Comparison of ENCODE assay signal across 12 cellular contexts in the genomic region with DNA sequence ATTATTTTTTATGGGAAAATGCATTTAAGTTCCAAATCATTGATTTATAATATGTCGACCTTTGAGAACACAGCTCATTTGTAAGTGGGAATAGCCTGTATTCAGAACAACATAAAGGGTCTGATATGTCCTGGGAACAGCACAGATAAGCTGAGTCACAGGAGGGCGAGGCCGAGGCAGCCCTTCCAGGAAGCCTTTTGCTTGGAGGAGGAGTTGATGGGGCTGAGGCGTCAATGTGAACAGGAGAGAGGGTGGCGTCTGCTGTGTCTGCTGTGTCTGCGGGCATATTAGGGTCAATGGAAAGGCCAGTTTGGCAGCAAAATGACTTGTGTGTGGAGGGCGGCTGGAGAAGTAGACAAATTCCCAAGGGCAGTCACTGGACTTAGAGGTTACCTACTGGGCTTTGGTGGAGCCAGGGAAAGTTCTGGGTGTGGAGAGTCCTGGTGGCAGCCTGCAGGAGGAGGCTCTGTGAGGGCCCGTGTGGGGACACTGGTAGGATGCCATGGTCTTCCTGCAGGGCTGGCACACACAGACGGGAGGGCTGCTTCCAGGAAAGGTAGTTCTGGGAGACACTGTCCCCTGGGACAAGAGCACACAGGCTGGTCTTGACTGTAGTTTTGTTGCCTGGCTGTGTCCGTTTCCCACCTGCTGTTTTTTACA.
DNase-seq lines count a peak whose midpoint lies in the region; ATAC-seq, FAIRE-seq and TF ChIP-seq lines count a peak whose summit lies in the region.
"Had no signal": no experiment of that assay in that cellular context is flagged by ENCODE, and none has a peak within 500 bp of the region (broad histone marks: within the 10 kb centered on the region; RNA-seq: fewer than 3 reads in every experiment).

No MANE protein-coding gene starts in this region.

- no peak overlapping the region for H2BK5ac ChIP-seq in trophoblast cell (ENCODE audit: low read depth, low read length, poor library complexity)

- no peak overlapping the region for H2BK12ac ChIP-seq in trophoblast cell (ENCODE audit: low read length)

- no peak overlapping the region for H4K8ac ChIP-seq in trophoblast cell (ENCODE audit: low read depth, low read length)

- H4K12ac ChIP-seq in trophoblast cell (ENCODE audit: low read depth, low read length) = no peak overlapping the region

- H3K14ac ChIP-seq in trophoblast cell (ENCODE audit: low read length) = no peak overlapping the region

- no peak overlapping the region for H3K4me3 ChIP-seq in fibroblast of lung (replicated peaks in 1 of 4; ENCODE audit: control extremely low read depth in 1 of 4, insufficient read depth in 1 of 4, low read depth in 3 of 4, low read length in 4 of 4)
- no peak overlapping the region for H3K4me3 ChIP-seq in trophoblast cell (ENCODE audit: low read depth, low read length)

- no peaks in the 10 kb centered on the region for H4K20me1 ChIP-seq in fibroblast of lung (ENCODE audit: control insufficient read depth, extremely low read depth, insufficient read depth, low read length)

- TF ChIP-seq CTCF in fibroblast of lung (conservative IDR thresholded peaks at IDR 0.05 in 1 of 2, IDR thresholded peaks at IDR 0.05 in 1 of 2; ENCODE audit: low read depth in 1 of 2, low read length in 2 of 2) = no peak

- H3K9ac ChIP-seq in fibroblast of lung (ENCODE audit: insufficient read depth, low read length) (no peak overlapping the region), trophoblast cell (ENCODE audit: low read length) (no peak overlapping the region)

- no peaks in the 10 kb centered on the region for H3K9me3 ChIP-seq in fibroblast of lung (ENCODE audit: control insufficient read depth, insufficient read depth, low read depth, low read length)
- no peaks in the 10 kb centered on the region for H3K9me3 ChIP-seq in trophoblast cell (ENCODE audit: insufficient read depth, low read depth, low read length)

- peak; percentile 83 for DNase-seq in Caki2 (ENCODE audit: low read depth)
- peak; percentile 44 for DNase-seq in RCC 7860 (ENCODE audit: low spot score)
- peak; percentile 78 to 93 for DNase-seq in fibroblast of lung (ENCODE audit: low read depth in 2 of 2)
- peak; percentile 67 to 71 for DNase-seq in trophoblast cell
- no peak for DNase-seq in NCI-H524 (lab: John Stamatoyannopoulos, UW)
- no peak for DNase-seq in NCI-H1694 treated with DMSO at 0.1 percent for 48 hours (lab: John Stamatoyannopoulos, UW)
- no peak for DNase-seq in stimulated activated naive CD4-positive, alpha-beta T cell treated with Interleukin-2 at 50 U/mL for 16 hours (lab: John Stamatoyannopoulos, UW)
- DNase-seq: activated T-cell treated with anti-CD3 and anti-CD28 coated beads for 4 hours, NCI-H774, T-helper 2 cell had no signal

- no peak for ATAC-seq in HG03354 (IDR thresholded peaks at IDR 0.05; ENCODE audit: poor library complexity, severe bottlenecking, unreplicated experiment)

- no peak overlapping the region for H2AK5ac ChIP-seq in trophoblast cell (ENCODE audit: low read length)

- no peak overlapping the region for H3K18ac ChIP-seq in trophoblast cell (ENCODE audit: low read length)

- H3K4me1 ChIP-seq in fibroblast of lung (ENCODE audit: control insufficient read depth, extremely low read depth, insufficient read depth, low read length) (peaks cover 17% of the 10 kb centered on the region), trophoblast cell (ENCODE audit: control insufficient read depth in 1 of 2, insufficient read depth in 2 of 2, low read length in 2 of 2) (peaks cover 18 to 24% of the 10 kb centered on the region in 2 experiments)

- no peak for FAIRE-seq in RCC 7860 (lab: Jason Lieb, UNC)
- FAIRE-seq: GM12891 had no signal

- no peak overlapping the region for H3K4ac ChIP-seq in trophoblast cell (ENCODE audit: low read depth, low read length)

- H3K36me3 ChIP-seq in fibroblast of lung (ENCODE audit: control insufficient read depth, insufficient read depth, low read length) (no peaks in the 10 kb centered on the region), trophoblast cell (ENCODE audit: control insufficient read depth in 1 of 2, insufficient read depth in 2 of 2, low read length in 2 of 2) (no peaks in the 10 kb centered on the region)

- no peak overlapping the region for H3K23ac ChIP-seq in trophoblast cell (ENCODE audit: low read length)

- peaks cover 8% of the 10 kb centered on the region for H3K79me2 ChIP-seq in fibroblast of lung (ENCODE audit: control insufficient read depth, insufficient read depth, low read length)
- no peaks in the 10 kb centered on the region for H3K79me2 ChIP-seq in trophoblast cell (ENCODE audit: control insufficient read depth, insufficient read depth, low read length, poor library complexity)

- no peak overlapping the region for H3K27ac ChIP-seq in fibroblast of lung (ENCODE audit: insufficient read depth, low read length)
- H3K27ac ChIP-seq in trophoblast cell (ENCODE audit: low read depth, low read length) = no peak overlapping the region

- H3K79me1 ChIP-seq in trophoblast cell (ENCODE audit: low read length) = no peaks in the 10 kb centered on the region

- no peak overlapping the region for H4K91ac ChIP-seq in trophoblast cell (ENCODE audit: low read depth, low read length)

- in situ Hi-C loops in Caki2 (cut with HindIII; ENCODE audit: low pct_unique_long_range_greater_than_20kb, low sequenced_read_pairs) = no loop called here

- H2AFZ ChIP-seq in fibroblast of lung (ENCODE audit: low read length) (no peak overlapping the region), trophoblast cell (ENCODE audit: insufficient read depth, low read length, poor library complexity) (no peak overlapping the region)

- H3K4me2 ChIP-seq in fibroblast of lung (ENCODE audit: extremely low read depth, insufficient read depth, low read length) (no peak overlapping the region), trophoblast cell (ENCODE audit: low read length) (no peak overlapping the region)

- H3K27me3 ChIP-seq in fibroblast of lung (ENCODE audit: control insufficient read depth, insufficient read depth, low read length) (no peaks in the 10 kb centered on the region), trophoblast cell (ENCODE audit: insufficient read depth, low read length) (no peaks in the 10 kb centered on the region)

- no CpG with 5 or more reads among the region's 10 CpGs for WGBS in trophoblast cell (ENCODE audit: extremely low coverage, insufficient coverage, insufficient read length)

- H2BK120ac ChIP-seq in trophoblast cell (ENCODE audit: insufficient read depth, low read length, poor library complexity) = no peak overlapping the region

Comparison
In these comparisons a context has a peak if more than half of its experiments do, and no peak if none do; other contexts are left out.
1. DNase-seq: peak in Caki2 (single experiment), RCC 7860 (single experiment), fibroblast of lung (2 of 2) and trophoblast cell (2 of 2); none in NCI-H524 (0 of 2), NCI-H1694 treated with DMSO at 0.1 percent for 48 hours (single experiment) and stimulated activated naive CD4-positive, alpha-beta T cell treated with Interleukin-2 at 50 U/mL for 16 hours (single experiment).